ENCODE assay signal across 8 cellular contexts in genomic region chr1:185044981-185045792, GRCh38. TPM values are rescaled to one million over a fixed set of nuclear protein-coding genes. Genes with fewer than 3 reads are reported as not detected.
DNase-seq lines count a peak whose midpoint lies in the region; ATAC-seq, FAIRE-seq and TF ChIP-seq lines count a peak whose summit lies in the region.

TSS of gene RNF2 (plus strand) at chr1:185045558. CDS start at chr1:185087554, 41,996 bp downstream.

- intact Hi-C loops in spleen (cut with DNase I; ENCODE audit: low total_unique reads) = no loop called here

- no peak for TF ChIP-seq CTCF in WTC11 (IDR thresholded peaks at IDR 0.05)
- no peak for TF ChIP-seq CTCF in bronchial epithelial cell (IDR thresholded peaks at IDR 0.05; ENCODE audit: insufficient read depth, low read length, severe bottlenecking)
- TF ChIP-seq CTCF in spleen (IDR thresholded peaks at IDR 0.05 in 8 of 11, conservative IDR thresholded peaks at IDR 0.05 in 3 of 11) = peak in 3 of 11 experiments; percentile 24 to 27 (median 24)

- H3K4me1 Mint-ChIP-seq in WTC11 (peaks cover 46% of the 10 kb centered on the region), immature natural killer cell (peaks cover 37 to 53% of the 10 kb centered on the region in 2 donors)

- H3K9me3 ChIP-seq in spleen = no peaks in the 10 kb centered on the region

- H3K9me3 Mint-ChIP-seq in WTC11 (no peaks in the 10 kb centered on the region), immature natural killer cell (no peaks in the 10 kb centered on the region)

- H3K4me3 ChIP-seq in bronchial epithelial cell (ENCODE audit: low read depth, low read length) (peak within 1 kb of the TSS; percentile 94), spleen (peak within 1 kb of the TSS; percentile 70 to 84 (median 77))

- peak in 1 of 3 donors; percentile 6 for TF ChIP-seq POLR2A in spleen (IDR thresholded peaks at IDR 0.05)

- ATAC-seq in HG03039 (IDR thresholded peaks at IDR 0.05; ENCODE audit: unreplicated experiment) (peak; percentile 86), WTC11 (peak; percentile 88)

- H3K4me3 Mint-ChIP-seq in WTC11 = peak within 1 kb of the TSS; percentile 93
- peak within 1 kb of the TSS; percentile 87 to 98 (median 95) for H3K4me3 Mint-ChIP-seq in immature natural killer cell

- POLR2A ChIA-PET in WTC11 (lab: Charles Lee) = interaction anchor here (0.6 to 1.7 kb wide), 9 partner anchors 11 to 272 kb away, joined by 3 to 6 read pairs (median 4); partner anchors contain the start of genes IVNS1ABP and NIBAN1

- H3K27ac Mint-ChIP-seq in WTC11 (peak within 1 kb of the TSS; percentile 90), immature natural killer cell (peak within 1 kb of the TSS; percentile 73 to 95 (median 94))

- 0 out of 2 replicates have a peak, but pooled peaks cover 8% of the 10 kb centered on the region for H3K36me3 Mint-ChIP-seq in WTC11
- H3K36me3 Mint-ChIP-seq in immature natural killer cell = no peaks in the 10 kb centered on the region

- no peaks in the 10 kb centered on the region for H3K36me3 ChIP-seq in bronchial epithelial cell (ENCODE audit: control insufficient read depth, insufficient read depth, low read length)
- no peaks in the 10 kb centered on the region for H3K36me3 ChIP-seq in spleen

- H3K27ac ChIP-seq in spleen = peak within 1 kb of the TSS; percentile 65 to 93 (median 90)

- DNase-seq in SIG-M5 treated with dmso at 0.1 percent for 504 hours (lab: John Stamatoyannopoulos, UW; ENCODE audit: unreplicated experiment) (peak; percentile 80), SIG-M5 (lab: John Stamatoyannopoulos, UW) (no peak), NCI-H2107 treated with DMSO at 0.1 percent for 48 hours (lab: John Stamatoyannopoulos, UW; ENCODE audit: unreplicated experiment) (peak; percentile 44), WTC11 (ENCODE audit: low spot score) (peak; percentile 86), bronchial epithelial cell (ENCODE audit: low read depth) (peak; percentile 50), immature natural killer cell (peak; percentile 86 to 88 (median 87)), spleen (peak; percentile 96)

- peaks cover 27% of the 10 kb centered on the region for H3K27me3 Mint-ChIP-seq in WTC11 (ENCODE audit: low read depth)
- peaks cover 0 to 11% (median 5%) of the 10 kb centered on the region in 3 donors for H3K27me3 Mint-ChIP-seq in immature natural killer cell (ENCODE audit: low read depth in 3 of 3)

- FAIRE-seq in bronchial epithelial cell (lab: Jason Lieb, UNC) = no peak

- 1 to 3% (median 2%) methylated on average over 22 to 84 of the region's 84 CpGs for WGBS in spleen, 5 donors

- H3K4me1 ChIP-seq in spleen = peaks cover 10 to 37% (median 25%) of the 10 kb centered on the region in 6 donors

- no peaks in the 10 kb centered on the region for H3K27me3 ChIP-seq in bronchial epithelial cell (ENCODE audit: control insufficient read depth, insufficient read depth, low read length)
- H3K27me3 ChIP-seq in spleen (replicated peaks in 1 of 7) = no peaks in the 10 kb centered on the region

- CTCF ChIA-PET in WTC11 (lab: Charles Lee) = interaction anchor here (0.6 to 2.2 kb wide), 7 partner anchors 31 to 563 kb away, joined by 3 to 11 read pairs (median 3); no protein-coding TSS in a partner anchor

TF ChIP-seq in WTC11, 78 proteins besides CTCF, POLR2A, EP300 and RAD21 (continues in another document):
- TF ChIP-seq ZNF532 (CRISPR knock-in tag; IDR thresholded peaks at IDR 0.05; ENCODE audit: borderline replicate concordance) = peak; percentile 71; the same call in 1 of the 2 replicates
- no peak for TF ChIP-seq PREB (CRISPR knock-in tag; IDR thresholded peaks at IDR 0.05; ENCODE audit: borderline replicate concordance)
- TF ChIP-seq NFE2L1 (CRISPR knock-in tag; IDR thresholded peaks at IDR 0.05) = peak; percentile 80; the same call in 1 of the 2 replicates
- no peak for TF ChIP-seq ZMAT4 (CRISPR knock-in tag; IDR thresholded peaks at IDR 0.05)
- peak; percentile 90; the same call in 1 of the 2 replicates for TF ChIP-seq TP53 (CRISPR knock-in tag; IDR thresholded peaks at IDR 0.05)
- TF ChIP-seq ZNF281 (CRISPR knock-in tag; IDR thresholded peaks at IDR 0.05) = peak; percentile 52
- no peak for TF ChIP-seq USF1 (CRISPR knock-in tag; IDR thresholded peaks at IDR 0.05)
- TF ChIP-seq RORB (CRISPR knock-in tag; IDR thresholded peaks at IDR 0.05) = no peak
- no peak for TF ChIP-seq MXD4 (CRISPR knock-in tag; IDR thresholded peaks at IDR 0.05; ENCODE audit: borderline replicate concordance)
- no peak for TF ChIP-seq ZNF121 (CRISPR knock-in tag; IDR thresholded peaks at IDR 0.05)
- no peak for TF ChIP-seq ZNF671 (CRISPR knock-in tag; IDR thresholded peaks at IDR 0.05)

RNA-seq across cellular contexts. Expression of gene RNF2, which starts in this region (rescaled TPM):
- total RNA-seq in WTC11 (2021) = 37.3 to 47.8 TPM (median 45.2 TPM) in 3 replicates
- total RNA-seq in bronchial epithelial cell = 15.0 and 19.2 TPM in 2 replicates
- polyA plus RNA-seq in immature natural killer cell = 10 to 100 TPM; 19.1 to 27.6 (median 25.1) TPM
- 10 to 100 TPM; 19.2 to 29.7 (median 21.6) TPM for total RNA-seq in spleen
- 1 to 10 TPM; 5.2 to 6.8 (median 6.7) TPM for polyA plus RNA-seq in spleen
